1 cellular context compared by ENCODE assay signal in the genomic region with DNA sequence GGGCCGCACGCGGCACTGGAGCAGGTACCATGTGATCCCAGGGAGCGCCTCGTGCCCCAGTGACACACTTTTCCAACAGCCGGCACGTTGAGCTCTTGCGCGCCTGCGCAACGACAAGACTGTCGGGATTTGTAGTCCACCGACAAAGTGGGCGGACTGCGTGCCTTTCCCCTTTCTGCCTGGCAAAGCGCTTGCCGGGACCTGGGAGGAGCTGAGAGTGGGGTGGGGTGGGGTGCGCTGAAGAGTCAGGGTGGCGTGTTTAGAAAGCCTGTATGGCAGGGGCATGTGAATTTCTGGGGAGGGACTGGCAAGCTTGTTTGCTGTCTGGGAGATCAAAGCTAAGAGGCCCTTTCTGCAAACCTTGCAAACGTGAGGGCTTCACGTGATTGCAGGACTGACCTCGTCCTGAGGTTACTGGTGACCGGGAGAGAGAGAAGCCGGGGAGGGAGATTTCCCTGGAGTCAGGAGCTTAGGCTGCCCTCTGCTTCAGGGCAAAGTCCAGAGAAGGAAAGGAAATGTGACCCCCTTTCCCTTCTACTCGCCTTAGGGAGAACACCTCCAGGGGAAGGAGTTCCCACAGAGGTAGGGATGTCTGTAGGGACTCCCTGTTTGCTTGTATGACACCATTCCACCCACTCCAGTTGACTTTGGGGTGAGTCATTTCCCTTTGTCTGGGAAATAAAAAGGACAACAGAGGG.
TF ChIP-seq lines count a peak whose summit lies in the region.

No MANE protein-coding gene starts in this region.

TF ChIP-seq in HepG2, 621 proteins besides CTCF, POLR2A, EP300 and RAD21 (continued from another document and continues in another):
- peak; percentile 28; the same call in 1 of the 2 replicates for TF ChIP-seq ZNF710 (CRISPR knock-in tag; IDR thresholded peaks at IDR 0.05; ENCODE audit: borderline replicate concordance)
- peak; percentile 94 for TF ChIP-seq ZBTB10 (CRISPR knock-in tag; IDR thresholded peaks at IDR 0.05; ENCODE audit: borderline replicate concordance)
- TF ChIP-seq KLF9 (CRISPR knock-in tag; IDR thresholded peaks at IDR 0.05; ENCODE audit: low read depth) = peak; percentile 22; the same call in 1 of the 2 replicates
- TF ChIP-seq TFDP1 (CRISPR knock-in tag; IDR thresholded peaks at IDR 0.05; ENCODE audit: borderline replicate concordance) = peak; percentile 99
- TF ChIP-seq, protein P1, sequence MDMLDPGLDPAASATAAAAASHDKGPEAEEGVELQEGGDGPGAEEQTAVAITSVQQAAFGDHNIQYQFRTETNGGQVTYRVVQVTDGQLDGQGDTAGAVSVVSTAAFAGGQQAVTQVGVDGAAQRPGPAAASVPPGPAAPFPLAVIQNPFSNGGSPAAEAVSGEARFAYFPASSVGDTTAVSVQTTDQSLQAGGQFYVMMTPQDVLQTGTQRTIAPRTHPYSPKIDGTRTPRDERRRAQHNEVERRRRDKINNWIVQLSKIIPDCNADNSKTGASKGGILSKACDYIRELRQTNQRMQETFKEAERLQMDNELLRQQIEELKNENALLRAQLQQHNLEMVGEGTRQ (IDR thresholded peaks at IDR 0.05; ENCODE audit: low read depth, low read length) = peak; percentile 91
- TF ChIP-seq, protein P1 (CRISPR knock-in tag; IDR thresholded peaks at IDR 0.05; ENCODE audit: borderline replicate concordance) = peak; percentile 95
- TF ChIP-seq ZNF891 (CRISPR knock-in tag; IDR thresholded peaks at IDR 0.05) = peak; percentile 86
- peak; percentile 63; the same call in 1 of the 2 replicates for TF ChIP-seq SAFB2 (CRISPR knock-in tag; IDR thresholded peaks at IDR 0.05; ENCODE audit: borderline replicate concordance, low read depth)
- TF ChIP-seq ZNF513 (CRISPR knock-in tag; conservative IDR thresholded peaks at IDR 0.05) = 0 out of 2 replicates have a peak, but pooled peaks have one; percentile 21
- TF ChIP-seq ZNF616 (CRISPR knock-in tag; IDR thresholded peaks at IDR 0.05; ENCODE audit: low read depth) = peak; percentile 99
- TF ChIP-seq TCF7 (IDR thresholded peaks at IDR 0.05; ENCODE audit: low read depth) = peak; percentile 98
- peak; percentile 99 for TF ChIP-seq ZMAT3 (CRISPR knock-in tag; conservative IDR thresholded peaks at IDR 0.05)
- peak; percentile 93 for TF ChIP-seq HOXA3 (CRISPR knock-in tag; IDR thresholded peaks at IDR 0.05)
- TF ChIP-seq KLF12 (CRISPR knock-in tag; IDR thresholded peaks at IDR 0.05; ENCODE audit: borderline replicate concordance) = peak; percentile 83; the same call in 1 of the 2 replicates
- TF ChIP-seq ZNF547 (CRISPR knock-in tag; IDR thresholded peaks at IDR 0.05) = peak; percentile 99
- TF ChIP-seq NR2C2 (CRISPR knock-in tag; IDR thresholded peaks at IDR 0.05; ENCODE audit: borderline replicate concordance) = peak; percentile 92
- peak; percentile 94; the same call in 1 of the 2 replicates for TF ChIP-seq ZBTB42 (CRISPR knock-in tag; IDR thresholded peaks at IDR 0.05)
- TF ChIP-seq ZNF235 (CRISPR knock-in tag; IDR thresholded peaks at IDR 0.05; ENCODE audit: borderline replicate concordance) = peak; percentile 63; the same call in 1 of the 2 replicates
- peak; percentile 69; the same call in 1 of the 2 replicates for TF ChIP-seq RCOR2 (CRISPR knock-in tag; IDR thresholded peaks at IDR 0.05)
- TF ChIP-seq, protein P2, sequence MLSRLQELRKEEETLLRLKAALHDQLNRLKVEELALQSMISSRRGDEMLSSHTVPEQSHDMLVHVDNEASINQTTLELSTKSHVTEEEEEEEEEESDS (CRISPR knock-in tag; IDR thresholded peaks at IDR 0.05; ENCODE audit: borderline replicate concordance) = no peak
- peak; percentile 98 for TF ChIP-seq ZIK1 (CRISPR knock-in tag; IDR thresholded peaks at IDR 0.05; ENCODE audit: borderline replicate concordance, low read depth)
- peak; percentile 46 for TF ChIP-seq ZEB1 (IDR thresholded peaks at IDR 0.05; ENCODE audit: insufficient replicate concordance, low read depth)
- TF ChIP-seq JUNB (CRISPR knock-in tag; IDR thresholded peaks at IDR 0.05; ENCODE audit: borderline replicate concordance) = peak; percentile 97
- TF ChIP-seq MTA1 (CRISPR knock-in tag; IDR thresholded peaks at IDR 0.05; ENCODE audit: borderline replicate concordance) = peak; percentile 97
- TF ChIP-seq AHR (CRISPR knock-in tag; IDR thresholded peaks at IDR 0.05) = peak; percentile 60; the same call in 1 of the 2 replicates
- no peak; the same call in 1 of the 2 replicates for TF ChIP-seq ZMYM2 (CRISPR knock-in tag; IDR thresholded peaks at IDR 0.05)
- TF ChIP-seq TMF1 (CRISPR knock-in tag; IDR thresholded peaks at IDR 0.05; ENCODE audit: low read depth) = peak; percentile 98
- TF ChIP-seq, protein P3, sequence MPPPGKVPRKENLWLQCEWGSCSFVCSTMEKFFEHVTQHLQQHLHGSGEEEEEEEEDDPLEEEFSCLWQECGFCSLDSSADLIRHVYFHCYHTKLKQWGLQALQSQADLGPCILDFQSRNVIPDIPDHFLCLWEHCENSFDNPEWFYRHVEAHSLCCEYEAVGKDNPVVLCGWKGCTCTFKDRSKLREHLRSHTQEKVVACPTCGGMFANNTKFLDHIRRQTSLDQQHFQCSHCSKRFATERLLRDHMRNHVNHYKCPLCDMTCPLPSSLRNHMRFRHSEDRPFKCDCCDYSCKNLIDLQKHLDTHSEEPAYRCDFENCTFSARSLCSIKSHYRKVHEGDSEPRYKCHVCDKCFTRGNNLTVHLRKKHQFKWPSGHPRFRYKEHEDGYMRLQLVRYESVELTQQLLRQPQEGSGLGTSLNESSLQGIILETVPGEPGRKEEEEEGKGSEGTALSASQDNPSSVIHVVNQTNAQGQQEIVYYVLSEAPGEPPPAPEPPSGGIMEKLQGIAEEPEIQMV (CRISPR knock-in tag; IDR thresholded peaks at IDR 0.05; ENCODE audit: low read depth) = peak; percentile 96
- peak; percentile 98 for TF ChIP-seq RARG (CRISPR knock-in tag; IDR thresholded peaks at IDR 0.05; ENCODE audit: low read depth)
- peak; percentile 98 for TF ChIP-seq ZNF784 (CRISPR knock-in tag; IDR thresholded peaks at IDR 0.05; ENCODE audit: borderline replicate concordance)
- TF ChIP-seq ETV5 (CRISPR knock-in tag; IDR thresholded peaks at IDR 0.05; ENCODE audit: borderline replicate concordance) = peak; percentile 95
- peak; percentile 66; the same call in 1 of the 2 replicates for TF ChIP-seq ZNF180 (CRISPR knock-in tag; IDR thresholded peaks at IDR 0.05; ENCODE audit: borderline replicate concordance, low read depth)
- peak; percentile 92; the same call in 1 of the 2 replicates for TF ChIP-seq ZBED4 (CRISPR knock-in tag; IDR thresholded peaks at IDR 0.05; ENCODE audit: borderline replicate concordance)
- TF ChIP-seq HNF4A (CRISPR knock-in tag; IDR thresholded peaks at IDR 0.05) = peak; percentile 95
- peak; percentile 95 for TF ChIP-seq GFI1 (CRISPR knock-in tag; IDR thresholded peaks at IDR 0.05; ENCODE audit: borderline replicate concordance)
- no peak for TF ChIP-seq FIP1L1 (IDR thresholded peaks at IDR 0.05; ENCODE audit: borderline replicate concordance, insufficient read depth, low read depth, low read length)
- TF ChIP-seq FOXC1 (CRISPR knock-in tag; IDR thresholded peaks at IDR 0.05; ENCODE audit: borderline replicate concordance) = peak; percentile 100
- peak; percentile 99 for TF ChIP-seq ZFP37 (CRISPR knock-in tag; IDR thresholded peaks at IDR 0.05; ENCODE audit: borderline replicate concordance)
- TF ChIP-seq HOXA9 (CRISPR knock-in tag; IDR thresholded peaks at IDR 0.05; ENCODE audit: borderline replicate concordance) = peak; percentile 93; the same call in 1 of the 2 replicates
- 0 out of 2 replicates have a peak, but pooled peaks have one; percentile 78 for TF ChIP-seq MYNN (CRISPR knock-in tag; IDR thresholded peaks at IDR 0.05; ENCODE audit: low read depth)
- peak; percentile 99 for TF ChIP-seq ZNF232 (CRISPR knock-in tag; IDR thresholded peaks at IDR 0.05; ENCODE audit: borderline replicate concordance)
- peak; percentile 98 for TF ChIP-seq HES4 (CRISPR knock-in tag; IDR thresholded peaks at IDR 0.05; ENCODE audit: borderline replicate concordance)
- TF ChIP-seq ZNF605 (CRISPR knock-in tag; IDR thresholded peaks at IDR 0.05) = peak; percentile 89
- TF ChIP-seq FOXK1 (CRISPR knock-in tag; IDR thresholded peaks at IDR 0.05; ENCODE audit: borderline replicate concordance, low read depth) = peak; percentile 94
